8 cellular contexts compared by ENCODE assay signal in the genomic region with DNA sequence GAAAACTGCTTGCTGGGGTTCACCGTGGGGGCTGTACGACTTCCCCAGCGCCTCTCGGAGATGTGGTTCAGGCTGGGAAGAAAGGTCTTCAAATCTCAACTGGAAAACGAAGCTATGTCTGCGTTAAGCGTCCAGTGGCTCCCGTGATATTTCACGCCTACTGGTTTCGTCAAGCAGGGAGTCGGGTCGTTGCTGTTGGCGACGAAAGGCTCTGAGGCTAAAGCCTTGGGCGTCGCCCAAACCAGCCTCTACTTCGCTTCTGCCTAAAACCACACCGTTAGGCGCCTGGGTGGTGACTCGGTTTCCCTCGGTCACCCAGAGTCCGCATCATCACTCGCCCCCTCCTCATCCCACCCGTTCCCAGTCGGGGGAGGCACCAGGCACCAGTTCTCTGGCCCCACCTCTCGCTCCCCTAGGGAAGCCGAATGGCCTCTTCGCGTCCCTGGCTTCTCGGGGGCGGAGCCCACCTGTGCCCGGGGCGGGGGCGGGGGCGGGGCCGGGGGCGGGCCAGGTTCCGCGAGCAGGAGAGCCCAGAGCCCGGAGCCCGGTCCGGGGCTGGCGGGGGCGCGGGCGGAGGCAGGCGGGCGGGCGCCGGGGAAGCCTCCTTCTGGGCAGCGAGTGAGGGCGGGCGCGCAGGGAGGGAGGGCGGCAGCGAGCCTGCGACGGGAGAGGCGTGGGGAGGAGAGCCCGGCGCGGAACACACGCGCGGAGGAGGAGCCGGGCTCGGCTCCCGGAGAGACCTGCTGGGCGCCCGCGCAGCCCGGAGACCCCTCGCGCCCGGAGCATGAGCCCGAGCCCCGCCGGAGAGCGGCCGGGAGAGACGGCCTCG. TPM values are rescaled to one million over a fixed set of nuclear protein-coding genes. Genes with fewer than 3 reads are reported as not detected.
A peak's percentile ranks its signal among the peaks of the same experiment; 100 is the strongest.
DNase-seq lines count a peak whose midpoint lies in the region; ATAC-seq and TF ChIP-seq lines count a peak whose summit lies in the region.

A gene (plus strand): TSS at position 510 of the 829 bp plus-strand sequence. CDS start 438 bp downstream, outside the sequence.

- H3K27ac ChIP-seq in left ventricle myocardium inferior (replicated peaks) (peak within 1 kb of the TSS; percentile 91), psoas muscle (no peak within 1 kb of the TSS)

- peaks cover 4% of the 10 kb centered on the region; the same call in 1 of the 2 replicates for H3K4me1 ChIP-seq in HAP-1
- peaks cover 68% of the 10 kb centered on the region for H3K4me1 ChIP-seq in left ventricle myocardium inferior
- peaks cover 5% of the 10 kb centered on the region for H3K4me1 ChIP-seq in psoas muscle

- no peaks in the 10 kb centered on the region for H3K36me3 Mint-ChIP-seq in activated naive CD8-positive, alpha-beta T cell

- H3K4me1 Mint-ChIP-seq in activated naive CD8-positive, alpha-beta T cell (ENCODE audit: low read depth): peaks cover 12% of the 10 kb centered on the region

- no peak within 1 kb of the TSS for H3K27ac Mint-ChIP-seq in activated naive CD8-positive, alpha-beta T cell

- in situ Hi-C loops in ACHN (cut with HindIII; ENCODE audit: low pct_ligation_motif_present, low pct_unique_long_range_greater_than_20kb, low sequenced_read_pairs) (no loop called here), HAP-1 (cut with MboI; ENCODE audit: low sequenced_read_pairs) (no loop called here)

- H3K9me3 Mint-ChIP-seq in activated naive CD8-positive, alpha-beta T cell (ENCODE audit: low read depth): no peaks in the 10 kb centered on the region

- WGBS in psoas muscle, 3 donors: 3 to 6% (median 5%) methylated on average over 51 to 82 of the region's 82 CpGs

- peaks cover 21% of the 10 kb centered on the region for H3K27me3 Mint-ChIP-seq in activated naive CD8-positive, alpha-beta T cell

- H3K9me3 ChIP-seq in HAP-1 (no peaks in the 10 kb centered on the region), left ventricle myocardium inferior (replicated peaks) (no peaks in the 10 kb centered on the region), psoas muscle (no peaks in the 10 kb centered on the region)

- peak; percentile 19 for DNase-seq in ACHN
- peak; percentile 47 to 72 for DNase-seq in HAP-1 (ENCODE audit: low spot score in 2 of 2)
- peak; percentile 30 for DNase-seq in RPMI8226
- DNase-seq in left ventricle myocardium inferior: peak; percentile 61
- DNase-seq in psoas muscle: peak; percentile 45 to 62

- H3K36me3 ChIP-seq in HAP-1 (replicated peaks): no peaks in the 10 kb centered on the region
- H3K36me3 ChIP-seq in left ventricle myocardium inferior: no peaks in the 10 kb centered on the region
- no peaks in the 10 kb centered on the region for H3K36me3 ChIP-seq in psoas muscle (ENCODE audit: insufficient read depth in 1 of 2, low read depth in 1 of 2)

- TF ChIP-seq CTCF in left ventricle myocardium inferior (IDR thresholded peaks at IDR 0.05; ENCODE audit: borderline replicate concordance): no peak
- TF ChIP-seq CTCF in psoas muscle (IDR thresholded peaks at IDR 0.05): no peak

- H3K4me3 Mint-ChIP-seq in activated naive CD8-positive, alpha-beta T cell: peak within 1 kb of the TSS; percentile 89

- H3K4me3 ChIP-seq in HAP-1: peak within 1 kb of the TSS; percentile 63
- peak within 1 kb of the TSS; percentile 75 for H3K4me3 ChIP-seq in left ventricle myocardium inferior
- H3K4me3 ChIP-seq in psoas muscle: peak within 1 kb of the TSS; percentile 69

- H3K27me3 ChIP-seq in HAP-1 (ENCODE audit: low read depth) (no peaks in the 10 kb centered on the region), left ventricle myocardium inferior (ENCODE audit: low read depth) (peaks cover 62% of the 10 kb centered on the region), psoas muscle (ENCODE audit: insufficient read depth in 3 of 3, low read length in 2 of 3) (peaks cover 0 to 22% (median 9%) of the 10 kb centered on the region in 3 donors)

- ATAC-seq in psoas muscle (peak; percentile 46 to 61 (median 56)), HG02981 (IDR thresholded peaks at IDR 0.05; ENCODE audit: unreplicated experiment) (no peak), GM21526 (IDR thresholded peaks at IDR 0.05; ENCODE audit: low FRiP score, unreplicated experiment) (no peak)

- intact Hi-C loops in left ventricle myocardium inferior (cut with micrococcal nuclease) (no loop called here), psoas muscle (cut with DNase I) (no loop called here)

RNA-seq across cellular contexts. Expression of the gene that starts here (rescaled TPM):
- 43.4 TPM for total RNA-seq in left ventricle myocardium inferior
- 1 to 10 TPM in 3 of 4 donors, under 1 TPM in 1; 0.53 to 4.0 (median 1.3) TPM for total RNA-seq in psoas muscle
- polyA plus RNA-seq in psoas muscle: under 1 TPM; 0.21 to 0.57 (median 0.53) TPM

Comparison
In these comparisons a context has a peak if more than half of its experiments do, and no peak if none do; other contexts are left out.
1. ATAC-seq: peak in psoas muscle (4 of 4); none in HG02981 (single experiment) and GM21526 (single experiment).
2. Peak in every context shown above with its lines, with median percentiles within 50 percentile points of each other: DNase-seq and H3K4me3 ChIP-seq.